Comparison of ENCODE assay signal across 29 cellular contexts in genomic region chr19:28196961-28197360, GRCh38.
"Had no signal": no experiment of that assay in that cellular context is flagged by ENCODE, and none has a peak within 500 bp of the region (broad histone marks: within the 10 kb centered on the region; RNA-seq: fewer than 3 reads in every experiment).

No MANE protein-coding gene starts in this region.

- H3K9me3 ChIP-seq: lower lobe of right lung, pancreas, prostate gland, suprapubic skin, thoracic aorta, tibial nerve, vagina had no signal

- H3K36me3 Mint-ChIP-seq: mesothelial cell of epicardium; stimulated activated naive B cell treated with anti-CD40 and anti-IgM and Interleukin-4, amounts not matched to agents 10 μg/mL and 1 μg/mL and 100 μg/mL, for 72 hours; type B pancreatic cell had no signal

- ATAC-seq: left colon; left lung; naive thymus-derived CD4-positive, alpha-beta T cell; natural killer cell treated with Interleukin-12 subunit alpha and Interleukin-12 subunit beta and Interleukin-15 and Interleukin-18, amount 100 ng/mL, for 72 hours; pancreas; right cardiac atrium; sciatic nerve; stimulated activated naive B cell treated with anti-CD40 and anti-IgM and Interleukin-4, amounts not matched to agents 10 μg/mL and 1 μg/mL and 100 μg/mL, for 72 hours had no signal

- H3K36me3 ChIP-seq: left lung, lower lobe of right lung, pancreas, prostate gland, spleen, suprapubic skin, thoracic aorta, tibial nerve, vagina had no signal

- H3K27me3 Mint-ChIP-seq: naive thymus-derived CD4-positive, alpha-beta T cell; stimulated activated naive B cell treated with anti-CD40 and anti-IgM and Interleukin-4, amounts not matched to agents 10 μg/mL and 1 μg/mL and 100 μg/mL, for 72 hours; stimulated activated naive CD8-positive, alpha-beta T cell treated with anti-CD3 and anti-CD28 coated beads, Interleukin-15, Interleukin-2, amounts not matched to agents 100 ng/mL and 50 ng/mL, for 24 hours had no signal

- H3K27ac Mint-ChIP-seq: mesothelial cell of epicardium; naive thymus-derived CD4-positive, alpha-beta T cell; natural killer cell treated with Interleukin-12 subunit alpha and Interleukin-12 subunit beta and Interleukin-15 and Interleukin-18, amount 100 ng/mL, for 72 hours; stimulated activated naive B cell treated with anti-CD40 and anti-IgM and Interleukin-4, amounts not matched to agents 10 μg/mL and 1 μg/mL and 100 μg/mL, for 72 hours; stimulated activated naive CD8-positive, alpha-beta T cell treated with anti-CD3 and anti-CD28 coated beads, Interleukin-15, Interleukin-2, amounts not matched to agents 100 ng/mL and 50 ng/mL, for 24 hours; type B pancreatic cell had no signal

- H3K27me3 ChIP-seq: left lung, pancreas, spleen, suprapubic skin, tibial nerve, vagina had no signal

- H3K4me3 Mint-ChIP-seq: mesothelial cell of epicardium; naive thymus-derived CD4-positive, alpha-beta T cell; natural killer cell treated with Interleukin-12 subunit alpha and Interleukin-12 subunit beta and Interleukin-15 and Interleukin-18, amount 100 ng/mL, for 72 hours; stimulated activated naive B cell treated with anti-CD40 and anti-IgM and Interleukin-4, amounts not matched to agents 10 μg/mL and 1 μg/mL and 100 μg/mL, for 72 hours; stimulated activated naive CD8-positive, alpha-beta T cell treated with anti-CD3 and anti-CD28 coated beads, Interleukin-15, Interleukin-2, amounts not matched to agents 100 ng/mL and 50 ng/mL, for 24 hours; type B pancreatic cell had no signal

- H3K4me3 ChIP-seq: left lung, lower lobe of right lung, pancreas, prostate gland, spleen, suprapubic skin, thoracic aorta, tibial nerve, vagina had no signal

- H3K9me3 Mint-ChIP-seq: mesothelial cell of epicardium, type B pancreatic cell had no signal

- H3K4me1 Mint-ChIP-seq: naive thymus-derived CD4-positive, alpha-beta T cell; stimulated activated naive B cell treated with anti-CD40 and anti-IgM and Interleukin-4, amounts not matched to agents 10 μg/mL and 1 μg/mL and 100 μg/mL, for 72 hours had no signal

- H3K27ac ChIP-seq: left lung, lower lobe of right lung, pancreas, prostate gland, spleen, suprapubic skin, thoracic aorta, tibial nerve, vagina had no signal

- DNase-seq: hippocampal formation; kidney; left lung; lower lobe of right lung; mammary epithelial cell; mesenchymal stem cell; naive thymus-derived CD4-positive, alpha-beta T cell; nucleus accumbens; pancreas; posterior cingulate gyrus; retina; right cardiac atrium; small intestine; spleen; stimulated activated CD4-positive, alpha-beta T cell treated with anti-CD3 and anti-CD28 coated beads, Interleukin-2, amount 100 ng/mL, for 48 hours; stimulated activated CD4-positive, alpha-beta T cell treated with anti-CD3 and anti-CD28 coated beads, Interleukin-4, amount 100 ng/mL, for 4 hours; stimulated activated CD8-positive, alpha-beta memory T cell treated with anti-CD3 and anti-CD28 coated beads, Interleukin-4, amount 100 ng/mL, for 48 hours; stimulated activated naive B cell treated with anti-CD40 and anti-IgM and Interleukin-4, amounts not matched to agents 10 μg/mL and 1 μg/mL and 100 μg/mL, for 72 hours had no signal

- H3K4me1 ChIP-seq: left lung, lower lobe of right lung, pancreas, prostate gland, spleen, tibial nerve, vagina had no signal
